In genomic region chr6:116615937-116616756, GRCh38 we compare ENCODE assay signal across 8 cellular contexts. TPM values are rescaled to one million over a fixed set of nuclear protein-coding genes. Genes with fewer than 3 reads are reported as not detected.
DNase-seq lines count a peak whose midpoint lies in the region; ATAC-seq and TF ChIP-seq lines count a peak whose summit lies in the region.

Gene RSPH4A, plus strand, starts transcription at chr6:116616479. Its CDS starts 145 bp downstream, at chr6:116616624.

- H3K27ac Mint-ChIP-seq in activated CD4-positive, alpha-beta T cell treated with anti-CD3 and anti-CD28 coated beads for 36 hours: peak within 1 kb of the TSS; percentile 22

- H3K27me3 ChIP-seq in layer of hippocampus (ENCODE audit: control insufficient read depth, insufficient read depth, low read length): no peaks in the 10 kb centered on the region

- DNase-seq in AG08396 (ENCODE audit: low spot score): peak; percentile 93
- peak; percentile 96 for DNase-seq in NCI-H345 treated with DMSO at 0.1 percent for 48 hours (lab: John Stamatoyannopoulos, UW; ENCODE audit: unreplicated experiment)
- peak; percentile 85 for DNase-seq in activated CD4-positive, alpha-beta T cell treated with anti-CD3 and anti-CD28 coated beads for 36 hours
- peak; percentile 93 for DNase-seq in coronary artery (ENCODE audit: low spot score)
- peak in 3 of 4 experiments; percentile 21 to 50 (median 48) for DNase-seq in stimulated activated CD4-positive, alpha-beta T cell treated with anti-CD3 and anti-CD28 coated beads, Interleukin-1b, Interleukin-23, amount 100 ng/mL, for 24 hours (ENCODE audit: low read depth in 4 of 4, low spot score in 1 of 4)

- POLR2A ChIA-PET in activated CD4-positive, alpha-beta T cell treated with anti-CD3 and anti-CD28 coated beads for 36 hours (lab: Charles Lee): interaction anchor here (1.5 kb wide), 1 partner anchor 336 kb away, joined by 3 read pairs; the partner anchor contains the start of gene TSPYL1

- H3K36me3 Mint-ChIP-seq in activated CD4-positive, alpha-beta T cell treated with anti-CD3 and anti-CD28 coated beads for 36 hours (ENCODE audit: low read depth): no peaks in the 10 kb centered on the region

- intact Hi-C loops in activated CD4-positive, alpha-beta T cell treated with anti-CD3 and anti-CD28 coated beads for 36 hours (cut with DNase I, micrococcal nuclease): loop anchor here (1.0 kb wide), 1 partner anchor 45 kb away; the partner anchor contains the start of gene RWDD1 (in 2 of the 2)

- ATAC-seq in GM19035 (IDR thresholded peaks at IDR 0.05; ENCODE audit: unreplicated experiment) (peak; percentile 99), HG03354 (IDR thresholded peaks at IDR 0.05; ENCODE audit: poor library complexity, severe bottlenecking, unreplicated experiment) (peak; percentile 99)
- ATAC-seq in activated CD4-positive, alpha-beta T cell treated with anti-CD3 and anti-CD28 coated beads for 36 hours: peak; percentile 99

- peak within 1 kb of the TSS; percentile 78 for H3K4me3 Mint-ChIP-seq in activated CD4-positive, alpha-beta T cell treated with anti-CD3 and anti-CD28 coated beads for 36 hours

- no peaks in the 10 kb centered on the region for H3K9me3 Mint-ChIP-seq in activated CD4-positive, alpha-beta T cell treated with anti-CD3 and anti-CD28 coated beads for 36 hours (ENCODE audit: low read depth)

- H3K27ac ChIP-seq in coronary artery (peak within 1 kb of the TSS in 1 of 2 donors; percentile 36), layer of hippocampus (ENCODE audit: low read depth, low read length) (peak within 1 kb of the TSS; percentile 25)

- peaks cover 15% of the 10 kb centered on the region for H3K4me1 Mint-ChIP-seq in activated CD4-positive, alpha-beta T cell treated with anti-CD3 and anti-CD28 coated beads for 36 hours

- CTCF ChIA-PET in activated CD4-positive, alpha-beta T cell treated with anti-CD3 and anti-CD28 coated beads for 36 hours (lab: Charles Lee): interaction anchor here (0.6 to 1.7 kb wide), 3 partner anchors 14 to 55 kb away, joined by 3 to 8 read pairs (median 3); no protein-coding TSS in a partner anchor

- TF ChIP-seq CTCF in coronary artery (IDR thresholded peaks at IDR 0.05): no peak

- H3K27me3 Mint-ChIP-seq in activated CD4-positive, alpha-beta T cell treated with anti-CD3 and anti-CD28 coated beads for 36 hours: peaks cover 7% of the 10 kb centered on the region

- peak within 1 kb of the TSS; percentile 73 for H3K4me3 ChIP-seq in coronary artery

RNA-seq across cellular contexts. Expression of gene RSPH4A, which starts in this region (rescaled TPM):
- under 1 TPM in 1 of 2 experiments, not detected in 1; 0.11 TPM for total RNA-seq in activated CD4-positive, alpha-beta T cell treated with anti-CD3 and anti-CD28 coated beads for 36 hours

Comparison
In these comparisons a context has a peak if more than half of its experiments do, and no peak if none do; other contexts are left out.
1. Peak in DNase-seq and ATAC-seq in activated CD4-positive, alpha-beta T cell treated with anti-CD3 and anti-CD28 coated beads for 36 hours; RNA of the gene not detected or under 1 TPM.